Comparison of ENCODE assay signal across 8 cellular contexts in genomic region chr1:47192458-47193384, GRCh38. TPM values are rescaled to one million over a fixed set of nuclear protein-coding genes. Genes with fewer than 3 reads are reported as not detected.
DNase-seq lines count a peak whose midpoint lies in the region; ATAC-seq and TF ChIP-seq lines count a peak whose summit lies in the region.

No MANE protein-coding gene starts in this region.

- peaks cover 5% of the 10 kb centered on the region for H3K27me3 ChIP-seq in SK-N-SH (ENCODE audit: insufficient read depth)
- no peaks in the 10 kb centered on the region for H3K27me3 ChIP-seq in parathyroid adenoma (ENCODE audit: control insufficient read depth, insufficient read depth, low read length)

- TF ChIP-seq CTCF in CD14-positive monocyte (IDR thresholded peaks at IDR 0.05) (peak; percentile 91), SK-N-SH (IDR thresholded peaks at IDR 0.05) (peak; percentile 96), parathyroid adenoma (IDR thresholded peaks at IDR 0.05) (peak; percentile 79)

- peak; percentile 77 for TF ChIP-seq RAD21 in SK-N-SH (IDR thresholded peaks at IDR 0.05; ENCODE audit: low read length)

- 18% methylated on average over 10 of the region's 10 CpGs for WGBS in SK-N-SH (ENCODE audit: low lambda C conversion rate)

- no peak overlapping the region for H3K27ac ChIP-seq in SK-N-SH (ENCODE audit: low read depth in 2 of 2, low read length in 1 of 2)
- H3K27ac ChIP-seq in parathyroid adenoma = no peak overlapping the region

- H3K27me3 Mint-ChIP-seq in CD14-positive monocyte (ENCODE audit: low read depth in 3 of 3) = peaks cover 0 to 9% (median 9%) of the 10 kb centered on the region in 3 donors
- peaks cover 30% of the 10 kb centered on the region for H3K27me3 Mint-ChIP-seq in activated naive CD4-positive, alpha-beta T cell treated with anti-CD3 and anti-CD28 coated beads, Interleukin-2, amount 10 ng/mL, durations not matched to agents 7 days and 5 days

- H4K20me1 ChIP-seq in SK-N-SH (ENCODE audit: insufficient read depth) = no peaks in the 10 kb centered on the region

- H3F3A ChIP-seq in SK-N-SH (replicated peaks; ENCODE audit: insufficient read depth) = no peaks in the 10 kb centered on the region

- H2AFZ ChIP-seq in SK-N-SH (ENCODE audit: low read depth) (no peak overlapping the region), parathyroid adenoma (no peak overlapping the region)

- H3K4me3 ChIP-seq in SK-N-SH (ENCODE audit: low read depth in 2 of 2, low read length in 1 of 2) (no peak overlapping the region), parathyroid adenoma (ENCODE audit: low read depth, low read length) (no peak overlapping the region)

- TF ChIP-seq EP300 in SK-N-SH (IDR thresholded peaks at IDR 0.05; ENCODE audit: borderline replicate concordance in 1 of 2, low read depth in 1 of 2, low read length in 1 of 2) = no peak

- H3K79me2 ChIP-seq in SK-N-SH (ENCODE audit: insufficient read depth) (no peaks in the 10 kb centered on the region), parathyroid adenoma (no peaks in the 10 kb centered on the region)

- H3K9me3 Mint-ChIP-seq in CD14-positive monocyte = peaks cover 0 to under 1% (median 0%) of the 10 kb centered on the region in 7 donors
- H3K9me3 Mint-ChIP-seq in activated naive CD4-positive, alpha-beta T cell treated with anti-CD3 and anti-CD28 coated beads, Interleukin-2, amount 10 ng/mL, durations not matched to agents 7 days and 5 days = no peaks in the 10 kb centered on the region

- H3K36me3 ChIP-seq in SK-N-SH (replicated peaks in 1 of 2; ENCODE audit: control insufficient read depth in 1 of 2, insufficient read depth in 2 of 2, low read length in 1 of 2) (no peaks in the 10 kb centered on the region), parathyroid adenoma (ENCODE audit: control insufficient read depth, insufficient read depth, low read length) (no peaks in the 10 kb centered on the region)

- peak overlapping the region in 1 of 7 donors; percentile 70 for H3K27ac Mint-ChIP-seq in CD14-positive monocyte
- H3K27ac Mint-ChIP-seq in activated naive CD4-positive, alpha-beta T cell treated with anti-CD3 and anti-CD28 coated beads, Interleukin-2, amount 10 ng/mL, durations not matched to agents 7 days and 5 days = no peak overlapping the region

- H3K4me3 Mint-ChIP-seq in CD14-positive monocyte = no peak overlapping the region
- no peak overlapping the region for H3K4me3 Mint-ChIP-seq in activated naive CD4-positive, alpha-beta T cell treated with anti-CD3 and anti-CD28 coated beads, Interleukin-2, amount 10 ng/mL, durations not matched to agents 7 days and 5 days

- H3K4me1 Mint-ChIP-seq in CD14-positive monocyte = peaks cover 6% of the 10 kb centered on the region
- no peaks in the 10 kb centered on the region for H3K4me1 Mint-ChIP-seq in activated naive CD4-positive, alpha-beta T cell treated with anti-CD3 and anti-CD28 coated beads, Interleukin-2, amount 10 ng/mL, durations not matched to agents 7 days and 5 days

- CTCF ChIA-PET in SK-N-SH (lab: Yijun Ruan, JAX) = interaction anchor here (0.6 to 10.7 kb wide), 39 partner anchors 9 to 664 kb away, joined by 3 to 143 read pairs (median 4); partner anchors contain the start of genes FOXD2 and STIL
- CTCF ChIA-PET in activated naive CD4-positive, alpha-beta T cell treated with anti-CD3 and anti-CD28 coated beads, Interleukin-2, amount 10 ng/mL, durations not matched to agents 7 days and 5 days (lab: Charles Lee) = interaction anchor here (0.7 to 9.0 kb wide), 18 partner anchors 8 to 666 kb away, joined by 3 to 102 read pairs (median 5); no protein-coding TSS in a partner anchor

- H3K36me3 Mint-ChIP-seq in CD14-positive monocyte = no peaks in the 10 kb centered on the region
- no peaks in the 10 kb centered on the region for H3K36me3 Mint-ChIP-seq in activated naive CD4-positive, alpha-beta T cell treated with anti-CD3 and anti-CD28 coated beads, Interleukin-2, amount 10 ng/mL, durations not matched to agents 7 days and 5 days

- intact Hi-C loops in CD14-positive monocyte (cut with micrococcal nuclease) (loop anchor here (2.0 to 5.0 kb wide), 3 partner anchors 70 to 515 kb away; no protein-coding TSS in a partner anchor), head of caudate nucleus (cut with DNase I) (no loop called here)

- ATAC-seq in GM19372 (IDR thresholded peaks at IDR 0.05; ENCODE audit: low read depth, unreplicated experiment) = peak; percentile 70

- H3K9me3 ChIP-seq in SK-N-SH (no peaks in the 10 kb centered on the region), parathyroid adenoma (ENCODE audit: control insufficient read depth, low read length) (no peaks in the 10 kb centered on the region)

- H3K9ac ChIP-seq in SK-N-SH = no peak overlapping the region
- H3K9ac ChIP-seq in parathyroid adenoma = no peak overlapping the region

- DNase-seq in CD14-positive monocyte (ENCODE audit: low spot score) = peak; percentile 67
- peak; percentile 71 for DNase-seq in LoVo (ENCODE audit: low spot score)
- peak; percentile 78 for DNase-seq in SK-N-SH
- DNase-seq in activated naive CD4-positive, alpha-beta T cell treated with anti-CD3 and anti-CD28 coated beads, Interleukin-2, amount 10 ng/mL, durations not matched to agents 7 days and 5 days = peak; percentile 78
- peak; percentile 38 to 88 (median 74) for DNase-seq in head of caudate nucleus
- DNase-seq in ureter (ENCODE audit: low spot score) = peak; percentile 75

- H3K4me1 ChIP-seq in SK-N-SH (ENCODE audit: control insufficient read depth in 1 of 2, insufficient read depth in 2 of 2, low read depth in 1 of 2, low read length in 1 of 2) (peaks cover 0 to 3% of the 10 kb centered on the region in 2 experiments; a peak in 1 of 4 replicates), parathyroid adenoma (no peaks in the 10 kb centered on the region)

- H3K4me2 ChIP-seq in SK-N-SH = no peak overlapping the region
- H3K4me2 ChIP-seq in parathyroid adenoma (ENCODE audit: low read length) = no peak overlapping the region

- H3K9me2 ChIP-seq in SK-N-SH = no peaks in the 10 kb centered on the region

- POLR2A ChIA-PET in SK-N-SH (lab: Yijun Ruan, JAX) = no interaction called here

TF ChIP-seq in SK-N-SH, 30 proteins besides CTCF, POLR2A, EP300 and RAD21:
- TF ChIP-seq SIN3A (IDR thresholded peaks at IDR 0.05; ENCODE audit: borderline replicate concordance, low read depth, low read length) (no peak), TCF12 (IDR thresholded peaks at IDR 0.05) (no peak), SMC3 (IDR thresholded peaks at IDR 0.05; ENCODE audit: low read depth, low read length) (peak; percentile 73), REST (IDR thresholded peaks at IDR 0.05; ENCODE audit: low read depth, low read length) (no peak)

RNA-seq across cellular contexts. Expression of gene PDZK1IP1, which starts 2.9 kb away (rescaled TPM):
- polyA plus RNA-seq in CD14-positive monocyte = 1 to 10 TPM in 1 of 2 donors, not detected in 1; 1.4 TPM
- polyA plus RNA-seq in SK-N-SH (2012; rRNA removed) = not detected in 2 replicates
- not detected in 2 replicates for polyA plus RNA-seq in SK-N-SH (2012; cell fraction: cytosol; rRNA removed)
- polyA plus RNA-seq in SK-N-SH (2012; cell fraction: nucleus; rRNA removed) = not detected in 2 replicates
- total RNA-seq in ureter = 1.9 TPM

RNA-seq across cellular contexts. Expression of gene TAL1, which starts 39.3 kb away (rescaled TPM):
- polyA plus RNA-seq in CD14-positive monocyte (under 1 TPM in 1 of 2 donors, not detected in 1; 0.50 TPM), SK-N-SH (2012; rRNA removed) (not detected in 2 replicates)
- not detected in 2 replicates for polyA plus RNA-seq in SK-N-SH (2012; cell fraction: cytosol; rRNA removed)
- not detected in 2 replicates for polyA plus RNA-seq in SK-N-SH (2012; cell fraction: nucleus; rRNA removed)
- 3.2 TPM for total RNA-seq in ureter

RNA-seq across cellular contexts. Expression of gene CYP4A22, which starts 55.5 kb away (rescaled TPM):
- polyA plus RNA-seq in CD14-positive monocyte = not detected
- not detected in 2 replicates for polyA plus RNA-seq in SK-N-SH (2012; rRNA removed)
- not detected in 2 replicates for polyA plus RNA-seq in SK-N-SH (2012; cell fraction: cytosol; rRNA removed)
- not detected in 2 replicates for polyA plus RNA-seq in SK-N-SH (2012; cell fraction: nucleus; rRNA removed)
- total RNA-seq in ureter = 0.23 TPM
